In genomic region chr9:9215050-9215449, GRCh38 we compare ENCODE assay signal across 19 cellular contexts.
A peak's percentile ranks its signal among the peaks of the same experiment; 100 is the strongest.
DNase-seq lines count a peak whose midpoint lies in the region; ATAC-seq, FAIRE-seq and TF ChIP-seq lines count a peak whose summit lies in the region.
"Had no signal": no experiment of that assay in that cellular context is flagged by ENCODE, and none has a peak within 500 bp of the region (broad histone marks: within the 10 kb centered on the region; RNA-seq: fewer than 3 reads in every experiment).

No MANE protein-coding gene starts in this region.

- no peak overlapping the region for H3K27ac ChIP-seq in HepG2 (ENCODE audit: extremely low read length, insufficient read depth, low read length)
- no peak overlapping the region for H3K27ac ChIP-seq in right lobe of liver
- H3K27ac ChIP-seq in osteoblast (ENCODE audit: low read depth, low read length) = no peak overlapping the region
- H3K27ac ChIP-seq: GM23248 had no signal

- intact Hi-C loops in HepG2 (cut with micrococcal nuclease; ENCODE audit: unreplicated experiment) = no loop called here
- intact Hi-C loops in right lobe of liver (cut with DNase I) = no loop called here

- no peak for TF ChIP-seq CTCF in HepG2 (CRISPR knock-in tag; IDR thresholded peaks at IDR 0.05)
- TF ChIP-seq CTCF in right lobe of liver (IDR thresholded peaks at IDR 0.05) = no peak
- no peak for TF ChIP-seq CTCF in osteoblast (IDR thresholded peaks at IDR 0.05; ENCODE audit: extremely low read depth, low read depth, low read length)

- H3K27me3 ChIP-seq in HepG2 (ENCODE audit: control insufficient read depth in 1 of 2, insufficient read depth in 2 of 2, low read length in 2 of 2) (no peaks in the 10 kb centered on the region), right lobe of liver (no peaks in the 10 kb centered on the region), osteoblast (ENCODE audit: insufficient read depth, low read length) (no peaks in the 10 kb centered on the region)

- H2AFZ ChIP-seq in HepG2 (ENCODE audit: low read length) (peak overlapping the region; percentile 27), osteoblast (ENCODE audit: low read length) (no peak overlapping the region)
- H2AFZ ChIP-seq: GM23248 had no signal

- H3K4me1 ChIP-seq in HepG2 (ENCODE audit: insufficient read depth, low read length) = no peaks in the 10 kb centered on the region
- no peaks in the 10 kb centered on the region for H3K4me1 ChIP-seq in right lobe of liver
- H3K4me1 ChIP-seq in osteoblast (ENCODE audit: insufficient read depth, low read length) = no peaks in the 10 kb centered on the region

- no peak overlapping the region for H3K4me3 ChIP-seq in HepG2 (replicated peaks in 1 of 3; ENCODE audit: insufficient read depth in 1 of 3, low read depth in 2 of 3, low read length in 3 of 3)
- H3K4me3 ChIP-seq in right lobe of liver = no peak overlapping the region
- H3K4me3 ChIP-seq in osteoblast (ENCODE audit: insufficient read depth, low read length) = no peak overlapping the region
- H3K4me3 ChIP-seq: GM23248 had no signal

- TF ChIP-seq EP300 in HepG2 (IDR thresholded peaks at IDR 0.05; ENCODE audit: low read depth in 2 of 2, low read length in 2 of 2) (no peak), HepG2 (CRISPR knock-in tag; IDR thresholded peaks at IDR 0.05; ENCODE audit: borderline replicate concordance) (no peak)

- H3K36me3 ChIP-seq in HepG2 (replicated peaks in 1 of 2; ENCODE audit: control insufficient read depth in 1 of 2, insufficient read depth in 2 of 2, low read length in 2 of 2) (no peaks in the 10 kb centered on the region), right lobe of liver (no peaks in the 10 kb centered on the region), osteoblast (ENCODE audit: insufficient read depth, low read length) (no peaks in the 10 kb centered on the region)

- WGBS in HepG2 (ENCODE audit: low lambda C conversion rate) = 0% methylated on average over 2 of the region's 2 CpGs
- 67% methylated on average over 2 of the region's 2 CpGs for WGBS in right lobe of liver (ENCODE audit: insufficient coverage, low coverage, low lambda C conversion rate, missing lambda C conversion rate)

- DNase-seq in HepG2 (ENCODE audit: low spot score) (no peak), right lobe of liver (no peak), osteoblast (ENCODE audit: insufficient read length, low spot score, missing footprints) (peak; percentile 9), NK-92 (lab: John Stamatoyannopoulos, UW; ENCODE audit: unreplicated experiment) (no peak), RCC 7860 (ENCODE audit: low spot score) (no peak), SIG-M5 (lab: John Stamatoyannopoulos, UW) (no peak)
- DNase-seq: C1 segment of cervical spinal cord; Calu3; CD4-positive, alpha-beta T cell; DMS 273 treated with DMSO at 0.1 percent for 48 hours; DMS79 treated with DMSO at 0.1 percent for 48 hours; EL; GM23248 had no signal

- H3K4me2 ChIP-seq in HepG2 (ENCODE audit: low read depth, low read length) (no peak overlapping the region), osteoblast (ENCODE audit: insufficient read depth, low read length) (no peak overlapping the region)

- TF ChIP-seq RAD21 in HepG2 (CRISPR knock-in tag; IDR thresholded peaks at IDR 0.05) = no peak

- ATAC-seq in HepG2 = no peak
- ATAC-seq in right lobe of liver = no peak
- peak; percentile 91 for ATAC-seq in esophagus mucosa
- ATAC-seq: HCT116 had no signal

- in situ Hi-C loops in HepG2 (cut with HindIII; ENCODE audit: extremely low pct_ligation_motif_present, low pct_unique_long_range_greater_than_20kb) = no loop called here

- no peak overlapping the region for H3K9ac ChIP-seq in HepG2 (ENCODE audit: insufficient read depth, low read depth, low read length)
- H3K9ac ChIP-seq: GM23248 had no signal

- CTCF ChIA-PET in HepG2 (lab: Yijun Ruan, JAX; ENCODE audit: low intra/inter-chr PET ratio, low total read pairs) = no interaction called here

- no peak for TF ChIP-seq POLR2A in HepG2 (IDR thresholded peaks at IDR 0.05; ENCODE audit: insufficient read depth in 1 of 2, low read depth in 2 of 2, low read length in 2 of 2)
- TF ChIP-seq POLR2A in right lobe of liver (IDR thresholded peaks at IDR 0.05) = no peak

- no peaks in the 10 kb centered on the region for H3K79me2 ChIP-seq in HepG2 (ENCODE audit: insufficient read depth, low read length)
- H3K79me2 ChIP-seq in osteoblast (ENCODE audit: insufficient read depth, low read length) = no peaks in the 10 kb centered on the region

- no peaks in the 10 kb centered on the region for H3K9me3 ChIP-seq in HepG2 (ENCODE audit: low read length)
- H3K9me3 ChIP-seq in right lobe of liver = no peaks in the 10 kb centered on the region
- H3K9me3 ChIP-seq in osteoblast (ENCODE audit: low read depth, low read length) = no peaks in the 10 kb centered on the region

- H4K20me1 ChIP-seq in HepG2 (ENCODE audit: insufficient read depth, low read length) (no peaks in the 10 kb centered on the region), osteoblast (ENCODE audit: insufficient read depth, low read length) (no peaks in the 10 kb centered on the region)

- no TSS peak for BruUV-seq in HepG2 (replicated peaks; lab: Mats Ljungman, UMichigan)

- FAIRE-seq in HepG2 (lab: Jason Lieb, UNC) = no peak
- FAIRE-seq in RCC 7860 (lab: Jason Lieb, UNC) = no peak
- FAIRE-seq: A204.1, G401.6, GM12891, H54 had no signal

- POLR2A ChIA-PET in HepG2 (lab: Yijun Ruan, JAX) = no interaction called here

TF ChIP-seq in HepG2, 621 proteins besides CTCF, POLR2A, EP300 and RAD21:
- TF ChIP-seq ZNF570 (CRISPR knock-in tag; IDR thresholded peaks at IDR 0.05; ENCODE audit: borderline replicate concordance) = no peak
- TF ChIP-seq ZNF34 (CRISPR knock-in tag; IDR thresholded peaks at IDR 0.05; ENCODE audit: borderline replicate concordance) = no peak
- TF ChIP-seq HCFC1 (IDR thresholded peaks at IDR 0.05; ENCODE audit: low read depth, low read length) = no peak
- no peak for TF ChIP-seq CEBPB (IDR thresholded peaks at IDR 0.05; ENCODE audit: borderline replicate concordance, low read depth, low read length)
- no peak for TF ChIP-seq ZNF597 (CRISPR knock-in tag; IDR thresholded peaks at IDR 0.05)
- no peak for TF ChIP-seq CAMTA2 (CRISPR knock-in tag; IDR thresholded peaks at IDR 0.05; ENCODE audit: borderline replicate concordance)
- no peak for TF ChIP-seq ZNF616 (CRISPR knock-in tag; IDR thresholded peaks at IDR 0.05; ENCODE audit: low read depth)
- TF ChIP-seq, protein P1, sequence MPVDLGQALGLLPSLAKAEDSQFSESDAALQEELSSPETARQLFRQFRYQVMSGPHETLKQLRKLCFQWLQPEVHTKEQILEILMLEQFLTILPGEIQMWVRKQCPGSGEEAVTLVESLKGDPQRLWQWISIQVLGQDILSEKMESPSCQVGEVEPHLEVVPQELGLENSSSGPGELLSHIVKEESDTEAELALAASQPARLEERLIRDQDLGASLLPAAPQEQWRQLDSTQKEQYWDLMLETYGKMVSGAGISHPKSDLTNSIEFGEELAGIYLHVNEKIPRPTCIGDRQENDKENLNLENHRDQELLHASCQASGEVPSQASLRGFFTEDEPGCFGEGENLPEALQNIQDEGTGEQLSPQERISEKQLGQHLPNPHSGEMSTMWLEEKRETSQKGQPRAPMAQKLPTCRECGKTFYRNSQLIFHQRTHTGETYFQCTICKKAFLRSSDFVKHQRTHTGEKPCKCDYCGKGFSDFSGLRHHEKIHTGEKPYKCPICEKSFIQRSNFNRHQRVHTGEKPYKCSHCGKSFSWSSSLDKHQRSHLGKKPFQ (CRISPR knock-in tag; IDR thresholded peaks at IDR 0.05; ENCODE audit: insufficient replicate concordance) = no peak
- TF ChIP-seq HOXA7 (CRISPR knock-in tag; IDR thresholded peaks at IDR 0.05) = no peak
- no peak for TF ChIP-seq DR1 (CRISPR knock-in tag; IDR thresholded peaks at IDR 0.05)
- TF ChIP-seq ZNF552 (CRISPR knock-in tag; IDR thresholded peaks at IDR 0.05; ENCODE audit: borderline replicate concordance) = no peak
- TF ChIP-seq ZBTB10 (CRISPR knock-in tag; IDR thresholded peaks at IDR 0.05; ENCODE audit: borderline replicate concordance) = no peak
TF ChIP-seq in HepG2: peak in this region for 0.
